32 cellular contexts compared by ENCODE assay signal in genomic region chr4:168126952-168127351, GRCh38. TPM values are rescaled to one million over a fixed set of nuclear protein-coding genes. Genes with fewer than 3 reads are reported as not detected.
"Had no signal": no experiment of that assay in that cellular context is flagged by ENCODE, and none has a peak within 500 bp of the region (broad histone marks: within the 10 kb centered on the region; RNA-seq: fewer than 3 reads in every experiment).

No MANE protein-coding gene starts in this region.

- H3K36me3 ChIP-seq: neural progenitor cell, ovary, spleen, suprapubic skin, tibial artery, transverse colon, upper lobe of right lung, uterus had no signal

- H2AFZ ChIP-seq: neural progenitor cell, parathyroid adenoma had no signal

- H3K79me2 ChIP-seq: parathyroid adenoma had no signal

- H3K4me3 ChIP-seq: neural progenitor cell, ovary, psoas muscle, skin epidermis, smooth muscle cell, spleen, suprapubic skin, testis, tibial artery, transverse colon, upper lobe of right lung, uterus had no signal

- ATAC-seq: natural killer cell; right cardiac atrium; sciatic nerve; stimulated activated memory B cell treated with anti-CD40 and anti-IgM and Interleukin-4, amounts not matched to agents 10 μg/mL and 1 μg/mL and 100 μg/mL, for 72 hours; stimulated activated naive CD8-positive, alpha-beta T cell treated with anti-CD3 and anti-CD28 coated beads, Interleukin-15, amount 100 ng/mL, for 72 hours; stimulated activated naive CD8-positive, alpha-beta T cell treated with anti-CD3 and anti-CD28 coated beads, Interleukin-15, Interleukin-2, amounts not matched to agents 100 U/mL and 50 U/mL, for 24 hours; upper lobe of right lung had no signal

- H3K27me3 ChIP-seq: neural progenitor cell, ovary, spleen, suprapubic skin, testis, tibial artery, transverse colon, upper lobe of right lung, uterus had no signal

- H3K27ac ChIP-seq: neural progenitor cell, ovary, parathyroid adenoma, psoas muscle, skin epidermis, spleen, suprapubic skin, testis, tibial artery, transverse colon, upper lobe of right lung, uterus had no signal

- DNase-seq: natural killer cell; occipital lobe; ovary; posterior cingulate gyrus; psoas muscle; right cardiac atrium; spleen; stimulated activated CD4-positive, alpha-beta T cell treated with anti-CD3 and anti-CD28 coated beads, Interleukin-12 subunit alpha, Interleukin-12 subunit beta, amount 100 ng/mL, for 4 hours; stimulated activated CD4-positive, alpha-beta T cell treated with anti-CD3 and anti-CD28 coated beads, Interleukin-1b, Interleukin-23, amount 100 ng/mL, for 48 hours; stimulated activated CD4-positive, alpha-beta T cell treated with anti-CD3 and anti-CD28 coated beads, Interleukin-4, amount 100 ng/mL, for 1 hour; stimulated activated CD4-positive, alpha-beta T cell treated with anti-CD3 and anti-CD28 coated beads, Interleukin-4, amount 100 ng/mL, for 4 hours; stimulated activated CD8-positive, alpha-beta memory T cell treated with anti-CD3 and anti-CD28 coated beads, Interleukin-4, amount 100 ng/mL, for 48 hours; stimulated activated naive CD4-positive, alpha-beta T cell; stimulated activated naive CD8-positive, alpha-beta T cell treated with anti-CD3 and anti-CD28 coated beads, Interleukin-15, amount 100 ng/mL, for 72 hours; stimulated activated naive CD8-positive, alpha-beta T cell treated with anti-CD3 and anti-CD28 coated beads, Interleukin-15, Interleukin-2, amounts not matched to agents 100 U/mL and 50 U/mL, for 24 hours; substantia nigra; testis; tibial artery; transverse colon; upper lobe of right lung; uterus had no signal

- H3K4me1 ChIP-seq: parathyroid adenoma, psoas muscle, spleen, suprapubic skin, testis, tibial artery, transverse colon, upper lobe of right lung, uterus had no signal

- H3K9me3 ChIP-seq: ovary, spleen, suprapubic skin, testis, tibial artery, transverse colon, upper lobe of right lung, uterus had no signal

- H3K9ac ChIP-seq: neural progenitor cell, parathyroid adenoma had no signal

- H3K4me2 ChIP-seq: neural progenitor cell, smooth muscle cell had no signal

RNA-seq across cellular contexts. Expression of gene ANXA10, which starts 34.6 kb away (rescaled TPM):
- total RNA-seq: natural killer cell, occipital lobe, progenitor cell of endocrine pancreas, psoas muscle, renal cortical epithelial cell, right cardiac atrium, sciatic nerve, smooth muscle cell, spleen, suprapubic skin, upper lobe of right lung, urinary bladder, uterus had no signal
- polyA plus RNA-seq: neural cell, psoas muscle, right cardiac atrium, smooth muscle cell, spleen had no signal
